In genomic region chr19:49807888-49808675, GRCh38 we compare ENCODE assay signal across 9 cellular contexts. TPM values are rescaled to one million over a fixed set of nuclear protein-coding genes. Genes with fewer than 3 reads are reported as not detected.
DNase-seq lines count a peak whose midpoint lies in the region; ATAC-seq and TF ChIP-seq lines count a peak whose summit lies in the region.
"Had no signal": no experiment of that assay in that cellular context is flagged by ENCODE, and none has a peak within 500 bp of the region (broad histone marks: within the 10 kb centered on the region; RNA-seq: fewer than 3 reads in every experiment).

No MANE protein-coding gene starts in this region.

- peak overlapping the region; percentile 55; the same call in 1 of the 2 replicates for H3K4me3 ChIP-seq in iPS-20b (ENCODE audit: low read length)

- no peak overlapping the region for H3K27ac ChIP-seq in iPS-20b (ENCODE audit: low read length)
- H3K27ac ChIP-seq in substantia nigra (ENCODE audit: low read depth, low read length, poor library complexity, severe bottlenecking), result peak overlapping the region; percentile 67

- H3K36me3 Mint-ChIP-seq in T-helper 2 cell treated with Interferon-gamma antibody and Interleukin-4, amounts not matched to agents 5 μg/mL and 100 μg/mL, for 36 hours (ENCODE audit: low read depth), result peaks cover 11% of the 10 kb centered on the region
- H3K36me3 Mint-ChIP-seq in activated CD8-positive, alpha-beta T cell treated with anti-CD3 and anti-CD28 coated beads, Interleukin-2, amount 10 ng/mL, durations not matched to agents 7 days and 5 days (ENCODE audit: low read depth), result peaks cover 34% of the 10 kb centered on the region

- ATAC-seq in activated CD8-positive, alpha-beta T cell treated with anti-CD3 and anti-CD28 coated beads, Interleukin-2, amount 10 ng/mL, durations not matched to agents 7 days and 5 days, result no peak
- ATAC-seq in GM18505 (IDR thresholded peaks at IDR 0.05; ENCODE audit: unreplicated experiment), result no peak
- no peak for ATAC-seq in GM21515 (IDR thresholded peaks at IDR 0.05; ENCODE audit: unreplicated experiment)

- no peaks in the 10 kb centered on the region for H3K27me3 Mint-ChIP-seq in T-helper 2 cell treated with Interferon-gamma antibody and Interleukin-4, amounts not matched to agents 5 μg/mL and 100 μg/mL, for 36 hours (ENCODE audit: low read depth)
- no peaks in the 10 kb centered on the region for H3K27me3 Mint-ChIP-seq in activated CD8-positive, alpha-beta T cell treated with anti-CD3 and anti-CD28 coated beads, Interleukin-2, amount 10 ng/mL, durations not matched to agents 7 days and 5 days (ENCODE audit: low read depth)

- CTCF ChIA-PET in activated CD8-positive, alpha-beta T cell treated with anti-CD3 and anti-CD28 coated beads, Interleukin-2, amount 10 ng/mL, durations not matched to agents 7 days and 5 days (lab: Charles Lee), result interaction anchor here (1.1 to 1.2 kb wide), 2 partner anchors 10 to 91 kb away, joined by 3 read pairs; no protein-coding TSS in a partner anchor

- H3K36me3 ChIP-seq in iPS-20b (ENCODE audit: insufficient read depth, low read depth, low read length), result peaks cover 26% of the 10 kb centered on the region

- peak overlapping the region; percentile 63; the same call in 1 of the 2 replicates for H3K9ac ChIP-seq in iPS-20b (ENCODE audit: low read depth, low read length)

- H3K9me3 Mint-ChIP-seq in T-helper 2 cell treated with Interferon-gamma antibody and Interleukin-4, amounts not matched to agents 5 μg/mL and 100 μg/mL, for 36 hours, result no peaks in the 10 kb centered on the region
- H3K9me3 Mint-ChIP-seq in activated CD8-positive, alpha-beta T cell treated with anti-CD3 and anti-CD28 coated beads, Interleukin-2, amount 10 ng/mL, durations not matched to agents 7 days and 5 days (ENCODE audit: insufficient read depth), result no peaks in the 10 kb centered on the region

- no peak for DNase-seq in T-helper 2 cell treated with Interferon-gamma antibody and Interleukin-4, amounts not matched to agents 5 μg/mL and 100 μg/mL, for 36 hours (ENCODE audit: low spot score)
- DNase-seq in T-helper 2 cell (no peak), substantia nigra (lab: John Stamatoyannopoulos, UW) (no peak), activated gamma-delta T cell (lab: John Stamatoyannopoulos, UW) (no peak)
- DNase-seq in activated CD8-positive, alpha-beta T cell treated with anti-CD3 and anti-CD28 coated beads, Interleukin-2, amount 10 ng/mL, durations not matched to agents 7 days and 5 days, result no peak

- TF ChIP-seq POLR2A in GM18505 (IDR thresholded peaks at IDR 0.05; ENCODE audit: borderline replicate concordance, extremely low read depth, insufficient read depth, insufficient read length), result no peak

- POLR2A ChIA-PET in activated CD8-positive, alpha-beta T cell treated with anti-CD3 and anti-CD28 coated beads, Interleukin-2, amount 10 ng/mL, durations not matched to agents 7 days and 5 days (lab: Charles Lee), result no interaction called here

- H3K27ac Mint-ChIP-seq in T-helper 2 cell treated with Interferon-gamma antibody and Interleukin-4, amounts not matched to agents 5 μg/mL and 100 μg/mL, for 36 hours, result peak overlapping the region; percentile 76
- H3K27ac Mint-ChIP-seq in activated CD8-positive, alpha-beta T cell treated with anti-CD3 and anti-CD28 coated beads, Interleukin-2, amount 10 ng/mL, durations not matched to agents 7 days and 5 days, result peak overlapping the region; percentile 95

- peak overlapping the region; percentile 83 for H3K4me3 Mint-ChIP-seq in T-helper 2 cell treated with Interferon-gamma antibody and Interleukin-4, amounts not matched to agents 5 μg/mL and 100 μg/mL, for 36 hours
- peak overlapping the region; percentile 22 for H3K4me3 Mint-ChIP-seq in activated CD8-positive, alpha-beta T cell treated with anti-CD3 and anti-CD28 coated beads, Interleukin-2, amount 10 ng/mL, durations not matched to agents 7 days and 5 days

- peaks cover 13% of the 10 kb centered on the region for H3K4me1 ChIP-seq in iPS-20b (ENCODE audit: insufficient read depth, low read length)

- H3K4me1 Mint-ChIP-seq in T-helper 2 cell treated with Interferon-gamma antibody and Interleukin-4, amounts not matched to agents 5 μg/mL and 100 μg/mL, for 36 hours (ENCODE audit: low read depth), result peaks cover 22% of the 10 kb centered on the region
- peaks cover 49% of the 10 kb centered on the region for H3K4me1 Mint-ChIP-seq in activated CD8-positive, alpha-beta T cell treated with anti-CD3 and anti-CD28 coated beads, Interleukin-2, amount 10 ng/mL, durations not matched to agents 7 days and 5 days (ENCODE audit: low read depth)

- no peaks in the 10 kb centered on the region for H3K9me3 ChIP-seq in iPS-20b (ENCODE audit: insufficient read depth, low read depth, low read length)

- H3K27me3 ChIP-seq in iPS-20b (ENCODE audit: insufficient read depth, low read length), result peaks cover 4% of the 10 kb centered on the region; the same call in 1 of the 2 replicates

RNA-seq across cellular contexts. Expression of gene FUZ, which starts 5.0 kb away (rescaled TPM):
- total RNA-seq in activated CD8-positive, alpha-beta T cell treated with anti-CD3 and anti-CD28 coated beads, Interleukin-2, amount 10 ng/mL, durations not matched to agents 7 days and 5 days, result 10 to 100 TPM; 23.1 to 24.2 TPM

RNA-seq across cellular contexts. Expression of gene MED25, which starts 10.0 kb away (rescaled TPM):
- total RNA-seq in activated CD8-positive, alpha-beta T cell treated with anti-CD3 and anti-CD28 coated beads, Interleukin-2, amount 10 ng/mL, durations not matched to agents 7 days and 5 days, result 10 to 100 TPM; 59.9 to 62.2 TPM

RNA-seq across cellular contexts. Expression of gene AP2A1, which starts 41.3 kb away (rescaled TPM):
- total RNA-seq in activated CD8-positive, alpha-beta T cell treated with anti-CD3 and anti-CD28 coated beads, Interleukin-2, amount 10 ng/mL, durations not matched to agents 7 days and 5 days, result 10 to 100 TPM; 88.1 to 96.4 TPM

RNA-seq across cellular contexts. Expression of gene PTOV1, which starts 42.9 kb away (rescaled TPM):
- 10 to 100 TPM; 78.8 to 94.3 TPM for total RNA-seq in activated CD8-positive, alpha-beta T cell treated with anti-CD3 and anti-CD28 coated beads, Interleukin-2, amount 10 ng/mL, durations not matched to agents 7 days and 5 days

RNA-seq across cellular contexts. Expression of gene TSKS, which starts 45.0 kb away (rescaled TPM):
- 1 to 10 TPM; 1.1 to 1.5 TPM for total RNA-seq in activated CD8-positive, alpha-beta T cell treated with anti-CD3 and anti-CD28 coated beads, Interleukin-2, amount 10 ng/mL, durations not matched to agents 7 days and 5 days
- total RNA-seq: SK-MEL-5 had no signal
